Comparison of ENCODE assay signal across 10 cellular contexts in genomic region chr15:32855942-32856341, GRCh38.
DNase-seq lines count a peak whose midpoint lies in the region; ATAC-seq, FAIRE-seq and TF ChIP-seq lines count a peak whose summit lies in the region.
"Had no signal": no experiment of that assay in that cellular context is flagged by ENCODE, and none has a peak within 500 bp of the region (broad histone marks: within the 10 kb centered on the region; RNA-seq: fewer than 3 reads in every experiment).

No MANE protein-coding gene starts in this region.

- H3K9me3 ChIP-seq in A549 = no peaks in the 10 kb centered on the region; the same call in 2 of the 3 replicates

- peak; percentile 63 to 65; a peak in 2 of 5 replicates for TF ChIP-seq EP300 in A549 (IDR thresholded peaks at IDR 0.05)

- TF ChIP-seq POLR2A in A549 (IDR thresholded peaks at IDR 0.05; ENCODE audit: low read length) = no peak

- CTCF ChIA-PET in A549 (lab: Yijun Ruan, JAX) = interaction anchor here (1.0 to 3.8 kb wide), 11 partner anchors 10 to 200 kb away, joined by 3 to 25 read pairs (median 4); no protein-coding TSS in a partner anchor

- no peak for TF ChIP-seq CTCF in A549 (IDR thresholded peaks at IDR 0.05)
- TF ChIP-seq CTCF in bronchial epithelial cell (IDR thresholded peaks at IDR 0.05; ENCODE audit: insufficient read depth, low read length, severe bottlenecking) = no peak

- FAIRE-seq in A549 (lab: Jason Lieb, UNC) = peak; percentile 100
- FAIRE-seq in bronchial epithelial cell (lab: Jason Lieb, UNC) = peak; percentile 91

- no peaks in the 10 kb centered on the region for H3K27me3 ChIP-seq in bronchial epithelial cell (ENCODE audit: control insufficient read depth, insufficient read depth, low read length)

- no peaks in the 10 kb centered on the region for H3K36me3 ChIP-seq in bronchial epithelial cell (ENCODE audit: control insufficient read depth, insufficient read depth, low read length)

- DNase-seq in A549 (ENCODE audit: low read depth in 1 of 2, low spot score in 1 of 2) (peak; percentile 65 to 93), HT-29 (ENCODE audit: low spot score) (peak; percentile 57), bronchial epithelial cell (ENCODE audit: low read depth) (peak; percentile 98), kidney glomerular epithelial cell (lab: John Stamatoyannopoulos, UW) (peak; percentile 96), NCI-H526 (lab: John Stamatoyannopoulos, UW) (no peak), AML-193 (lab: John Stamatoyannopoulos, UW) (no peak)
- DNase-seq: activated naive CD4-positive, alpha-beta T cell treated with anti-CD3 and anti-CD28 coated beads, Interleukin-2, amount 50 U/mL, for 16 hours; CD4-positive, alpha-beta T cell had no signal

- H3K4me3 ChIP-seq in A549 (no peak overlapping the region), bronchial epithelial cell (ENCODE audit: low read depth, low read length) (no peak overlapping the region)

- peaks cover 61% of the 10 kb centered on the region for H3K4me1 ChIP-seq in A549

- H3K27ac ChIP-seq in A549 = peak overlapping the region; percentile 79 to 86

- peak overlapping the region; percentile 56 for H3K4me2 ChIP-seq in A549

- TF ChIP-seq RAD21 in A549 (conservative IDR thresholded peaks at IDR 0.05 in 1 of 2, IDR thresholded peaks at IDR 0.05 in 1 of 2) = peak in 1 of 2 experiments; percentile 37; a peak in 2 of 5 replicates

- peak; percentile 93 to 96 for ATAC-seq in A549
- no peak for ATAC-seq in GM19035 (IDR thresholded peaks at IDR 0.05; ENCODE audit: unreplicated experiment)
- no peak for ATAC-seq in GM19455 (IDR thresholded peaks at IDR 0.05; ENCODE audit: unreplicated experiment)

- POLR2A ChIA-PET in A549 (lab: Yijun Ruan, JAX) = interaction anchor here (1.2 to 1.8 kb wide), 2 partner anchors 10 to 11 kb away, joined by 4 to 7 read pairs; no protein-coding TSS in a partner anchor

TF ChIP-seq in A549, 52 proteins besides CTCF, POLR2A, EP300 and RAD21:
- TF ChIP-seq JUN (IDR thresholded peaks at IDR 0.05) (peak; percentile 72 to 77; a peak in 3 of 5 replicates), FOSB (CRISPR knock-in tag; IDR thresholded peaks at IDR 0.05) (no peak), MAX (IDR thresholded peaks at IDR 0.05) (peak; percentile 82), EHF (CRISPR knock-in tag; IDR thresholded peaks at IDR 0.05) (no peak), CEBPB (IDR thresholded peaks at IDR 0.05) (peak in 1 of 2 experiments; percentile 75; a peak in 2 of 4 replicates), HOXA7 (CRISPR knock-in tag; IDR thresholded peaks at IDR 0.05) (no peak), MAFK (IDR thresholded peaks at IDR 0.05; ENCODE audit: partially characterized antibody) (peak; percentile 2), RNF2 (IDR thresholded peaks at IDR 0.05; ENCODE audit: borderline replicate concordance, low read depth) (no peak), FOXS1 (CRISPR knock-in tag; IDR thresholded peaks at IDR 0.05) (peak; percentile 1; the same call in 1 of the 2 replicates), FOSL2 (IDR thresholded peaks at IDR 0.05) (peak; percentile 85; the same call in 1 of the 2 replicates), FOSL2 (CRISPR knock-in tag; IDR thresholded peaks at IDR 0.05) (peak; percentile 95), ATOH8 (CRISPR knock-in tag; IDR thresholded peaks at IDR 0.05; ENCODE audit: low read depth) (peak; percentile 64; the same call in 1 of the 2 replicates), HEYL (CRISPR knock-in tag; IDR thresholded peaks at IDR 0.05) (no peak), GATA3 (IDR thresholded peaks at IDR 0.05; ENCODE audit: borderline replicate concordance) (peak; percentile 77; the same call in 1 of the 2 replicates), E2F6 (IDR thresholded peaks at IDR 0.05; ENCODE audit: borderline replicate concordance, low read depth) (0 out of 2 replicates have a peak, but pooled peaks have one; percentile 14), JUNB (IDR thresholded peaks at IDR 0.05) (peak; percentile 85), HES2 (IDR thresholded peaks at IDR 0.05) (no peak), REST (IDR thresholded peaks at IDR 0.05) (no peak), BHLHE40 (IDR thresholded peaks at IDR 0.05; ENCODE audit: low read depth, low read length) (no peak), BCL3 (IDR thresholded peaks at IDR 0.05) (peak; percentile 35; the same call in 1 of the 3 replicates), SMC3 (IDR thresholded peaks at IDR 0.05) (peak; percentile 45; the same call in 2 of the 3 replicates), HDAC2 (IDR thresholded peaks at IDR 0.05) (no peak), PBX3 (IDR thresholded peaks at IDR 0.05) (peak; percentile 47; the same call in 1 of the 2 replicates), ZNF302 (CRISPR knock-in tag; IDR thresholded peaks at IDR 0.05) (no peak), CBX8 (IDR thresholded peaks at IDR 0.05) (no peak), CBX2 (IDR thresholded peaks at IDR 0.05; ENCODE audit: borderline replicate concordance, low read depth) (no peak), HOXB13 (CRISPR knock-in tag; IDR thresholded peaks at IDR 0.05; ENCODE audit: low read depth) (no peak)

Comparison
In these comparisons a context has a peak if more than half of its experiments do, and no peak if none do; other contexts are left out.
1. ATAC-seq: peak in A549 (2 of 2); none in GM19035 (single experiment) and GM19455 (single experiment).
2. DNase-seq: peak in A549 (2 of 2), HT-29 (single experiment), bronchial epithelial cell (single experiment) and kidney glomerular epithelial cell (single experiment); none in NCI-H526 (0 of 2) and AML-193 (0 of 2).